ENCODE assay signal across 9 cellular contexts in the genomic region with DNA sequence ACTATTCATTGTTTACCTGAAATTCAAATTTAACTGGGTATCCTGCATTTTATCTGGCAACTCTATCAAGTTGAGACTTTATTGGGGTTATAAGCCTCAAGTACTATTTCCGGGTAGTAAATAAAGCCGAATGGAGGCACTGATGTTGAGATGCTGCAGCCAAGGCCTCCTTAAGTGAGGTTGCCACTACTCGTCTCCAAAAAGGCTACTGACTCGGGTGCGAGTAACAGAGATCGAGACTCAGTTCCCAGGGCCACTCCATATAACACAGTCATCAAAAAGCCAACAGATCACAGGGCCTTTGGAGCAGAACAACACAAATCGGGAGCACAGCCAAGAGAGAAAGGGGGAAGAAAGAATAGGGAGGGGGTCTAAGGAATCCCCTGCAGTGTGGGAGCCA. TPM values are rescaled to one million over a fixed set of nuclear protein-coding genes. Genes with fewer than 3 reads are reported as not detected.
DNase-seq lines count a peak whose midpoint lies in the region; ATAC-seq and TF ChIP-seq lines count a peak whose summit lies in the region.
"Had no signal": no experiment of that assay in that cellular context is flagged by ENCODE, and none has a peak within 500 bp of the region (broad histone marks: within the 10 kb centered on the region; RNA-seq: fewer than 3 reads in every experiment).

No MANE protein-coding gene starts in this region.

- ATAC-seq in activated CD8-positive, alpha-beta T cell treated with anti-CD3 and anti-CD28 coated beads for 36 hours: peak; percentile 6
- peak; percentile 6 for ATAC-seq in Right ventricle myocardium superior (ENCODE audit: poor library complexity)

- no peaks in the 10 kb centered on the region for H3K9me3 Mint-ChIP-seq in activated CD4-positive, alpha-beta T cell treated with anti-CD3 and anti-CD28 coated beads, Interleukin-2, amount 10 ng/mL, durations not matched to agents 7 days and 5 days
- no peaks in the 10 kb centered on the region for H3K9me3 Mint-ChIP-seq in activated CD8-positive, alpha-beta T cell treated with anti-CD3 and anti-CD28 coated beads for 36 hours

- peak overlapping the region; percentile 100 for H3K4me3 Mint-ChIP-seq in activated CD4-positive, alpha-beta T cell treated with anti-CD3 and anti-CD28 coated beads, Interleukin-2, amount 10 ng/mL, durations not matched to agents 7 days and 5 days
- H3K4me3 Mint-ChIP-seq in activated CD8-positive, alpha-beta T cell treated with anti-CD3 and anti-CD28 coated beads for 36 hours: peak overlapping the region; percentile 92

- no peak for TF ChIP-seq CTCF in activated CD8-positive, alpha-beta T cell treated with anti-CD3 and anti-CD28 coated beads for 36 hours (IDR thresholded peaks at IDR 0.05)
- TF ChIP-seq CTCF in retinal pigment epithelial cell (conservative IDR thresholded peaks at IDR 0.05; ENCODE audit: low read depth, low read length): no peak

- peaks cover 57% of the 10 kb centered on the region for H3K36me3 Mint-ChIP-seq in activated CD4-positive, alpha-beta T cell treated with anti-CD3 and anti-CD28 coated beads, Interleukin-2, amount 10 ng/mL, durations not matched to agents 7 days and 5 days (ENCODE audit: low read depth)
- peaks cover 33% of the 10 kb centered on the region for H3K36me3 Mint-ChIP-seq in activated CD8-positive, alpha-beta T cell treated with anti-CD3 and anti-CD28 coated beads for 36 hours (ENCODE audit: low read depth)

- H3K27ac Mint-ChIP-seq in activated CD4-positive, alpha-beta T cell treated with anti-CD3 and anti-CD28 coated beads, Interleukin-2, amount 10 ng/mL, durations not matched to agents 7 days and 5 days: peak overlapping the region; percentile 100
- H3K27ac Mint-ChIP-seq in activated CD8-positive, alpha-beta T cell treated with anti-CD3 and anti-CD28 coated beads for 36 hours: peak overlapping the region; percentile 99

- H3K4me3 ChIP-seq in retinal pigment epithelial cell (ENCODE audit: low read length): peak overlapping the region; percentile 97

- CTCF ChIA-PET in activated CD4-positive, alpha-beta T cell treated with anti-CD3 and anti-CD28 coated beads, Interleukin-2, amount 10 ng/mL, durations not matched to agents 7 days and 5 days (lab: Charles Lee): interaction anchor here (0.7 to 0.8 kb wide), 2 partner anchors 10 to 53 kb away, joined by 3 read pairs; no protein-coding TSS in a partner anchor
- CTCF ChIA-PET in activated CD8-positive, alpha-beta T cell treated with anti-CD3 and anti-CD28 coated beads for 36 hours (lab: Charles Lee): no interaction called here

- intact Hi-C loops in activated CD8-positive, alpha-beta T cell treated with anti-CD3 and anti-CD28 coated beads for 36 hours (cut with micrococcal nuclease): no loop called here
- intact Hi-C loops in Right ventricle myocardium superior (cut with DNase I): no loop called here

- POLR2A ChIA-PET in activated CD4-positive, alpha-beta T cell treated with anti-CD3 and anti-CD28 coated beads, Interleukin-2, amount 10 ng/mL, durations not matched to agents 7 days and 5 days (lab: Charles Lee): no interaction called here
- POLR2A ChIA-PET in activated CD8-positive, alpha-beta T cell treated with anti-CD3 and anti-CD28 coated beads for 36 hours (lab: Charles Lee): no interaction called here

- peaks cover 63% of the 10 kb centered on the region for H3K4me1 Mint-ChIP-seq in activated CD4-positive, alpha-beta T cell treated with anti-CD3 and anti-CD28 coated beads, Interleukin-2, amount 10 ng/mL, durations not matched to agents 7 days and 5 days
- peaks cover 56% of the 10 kb centered on the region for H3K4me1 Mint-ChIP-seq in activated CD8-positive, alpha-beta T cell treated with anti-CD3 and anti-CD28 coated beads for 36 hours (ENCODE audit: low read depth)

- no peaks in the 10 kb centered on the region for H3K27me3 Mint-ChIP-seq in activated CD4-positive, alpha-beta T cell treated with anti-CD3 and anti-CD28 coated beads, Interleukin-2, amount 10 ng/mL, durations not matched to agents 7 days and 5 days
- no peaks in the 10 kb centered on the region for H3K27me3 Mint-ChIP-seq in activated CD8-positive, alpha-beta T cell treated with anti-CD3 and anti-CD28 coated beads for 36 hours

- peak; percentile 19 for DNase-seq in activated CD4-positive, alpha-beta T cell treated with anti-CD3 and anti-CD28 coated beads, Interleukin-2, amount 10 ng/mL, durations not matched to agents 7 days and 5 days
- no peak for DNase-seq in activated CD4-positive, alpha-beta T cell treated with anti-CD3 and anti-CD28 coated beads, Interleukin-2, amount 50 U/mL, for 1 hour
- DNase-seq in activated CD8-positive, alpha-beta T cell treated with anti-CD3 and anti-CD28 coated beads for 36 hours: peak; percentile 15
- DNase-seq in Right ventricle myocardium superior (no peak), retinal pigment epithelial cell (ENCODE audit: low read depth) (no peak), NCI-H146 treated with DMSO at 0.1 percent for 48 hours (lab: John Stamatoyannopoulos, UW; ENCODE audit: unreplicated experiment) (no peak), SHP77 (lab: John Stamatoyannopoulos, UW) (no peak), SHP77 treated with DMSO at 0.1 percent for 48 hours (lab: John Stamatoyannopoulos, UW) (no peak)

RNA-seq across cellular contexts. Expression of gene COPA, which starts 0.5 kb away (rescaled TPM):
- 100 to 1,000 TPM; 122 TPM for total RNA-seq in activated CD4-positive, alpha-beta T cell treated with anti-CD3 and anti-CD28 coated beads, Interleukin-2, amount 10 ng/mL, durations not matched to agents 7 days and 5 days
- 100 to 1,000 TPM; 117 to 118 TPM for total RNA-seq in activated CD8-positive, alpha-beta T cell treated with anti-CD3 and anti-CD28 coated beads for 36 hours
- 83.9 TPM for total RNA-seq in Right ventricle myocardium superior

RNA-seq across cellular contexts. Expression of gene NCSTN, which starts 0.7 kb away (rescaled TPM):
- 10 to 100 TPM; 72.3 to 75.5 TPM for total RNA-seq in activated CD4-positive, alpha-beta T cell treated with anti-CD3 and anti-CD28 coated beads, Interleukin-2, amount 10 ng/mL, durations not matched to agents 7 days and 5 days
- 10 to 100 TPM; 36.6 to 38.0 TPM for total RNA-seq in activated CD8-positive, alpha-beta T cell treated with anti-CD3 and anti-CD28 coated beads for 36 hours
- total RNA-seq in Right ventricle myocardium superior: 57.9 TPM

RNA-seq across cellular contexts. Expression of gene NHLH1, which starts 24.4 kb away (rescaled TPM):
- total RNA-seq in activated CD4-positive, alpha-beta T cell treated with anti-CD3 and anti-CD28 coated beads, Interleukin-2, amount 10 ng/mL, durations not matched to agents 7 days and 5 days: under 1 TPM; 0.10 to 0.25 TPM
- total RNA-seq in activated CD8-positive, alpha-beta T cell treated with anti-CD3 and anti-CD28 coated beads for 36 hours: under 1 TPM; 0.22 to 0.45 TPM
- not detected for total RNA-seq in Right ventricle myocardium superior
- total RNA-seq: dermis microvascular lymphatic vessel endothelial cell had no signal

RNA-seq across cellular contexts. Expression of gene PEX19, which starts 57.6 kb away (rescaled TPM):
- total RNA-seq in activated CD4-positive, alpha-beta T cell treated with anti-CD3 and anti-CD28 coated beads, Interleukin-2, amount 10 ng/mL, durations not matched to agents 7 days and 5 days: 10 to 100 TPM; 48.8 to 49.8 TPM
- 10 to 100 TPM; 52.9 to 56.9 TPM for total RNA-seq in activated CD8-positive, alpha-beta T cell treated with anti-CD3 and anti-CD28 coated beads for 36 hours
- total RNA-seq in Right ventricle myocardium superior: 97.3 TPM

RNA-seq across cellular contexts. Expression of gene VANGL2, which starts 57.8 kb away (rescaled TPM):
- under 1 TPM in 1 of 2 experiments, not detected in 1; 0.04 TPM for total RNA-seq in activated CD4-positive, alpha-beta T cell treated with anti-CD3 and anti-CD28 coated beads, Interleukin-2, amount 10 ng/mL, durations not matched to agents 7 days and 5 days
- under 1 TPM; 0.16 to 0.40 TPM for total RNA-seq in activated CD8-positive, alpha-beta T cell treated with anti-CD3 and anti-CD28 coated beads for 36 hours
- total RNA-seq in Right ventricle myocardium superior: 1.9 TPM
- total RNA-seq: dermis microvascular lymphatic vessel endothelial cell had no signal

Comparison
In these comparisons a context has a peak if more than half of its experiments do, and no peak if none do; other contexts are left out.
1. DNase-seq: peak in activated CD4-positive, alpha-beta T cell treated with anti-CD3 and anti-CD28 coated beads, Interleukin-2, amount 10 ng/mL, durations not matched to agents 7 days and 5 days (single experiment) and activated CD8-positive, alpha-beta T cell treated with anti-CD3 and anti-CD28 coated beads for 36 hours (single experiment); none in activated CD4-positive, alpha-beta T cell treated with anti-CD3 and anti-CD28 coated beads, Interleukin-2, amount 50 U/mL, for 1 hour (single experiment), Right ventricle myocardium superior (single experiment), retinal pigment epithelial cell (single experiment), NCI-H146 treated with DMSO at 0.1 percent for 48 hours (single experiment), SHP77 (0 of 2) and SHP77 treated with DMSO at 0.1 percent for 48 hours (single experiment).